Comparison of ENCODE assay signal across 2 cellular contexts in the genomic region with DNA sequence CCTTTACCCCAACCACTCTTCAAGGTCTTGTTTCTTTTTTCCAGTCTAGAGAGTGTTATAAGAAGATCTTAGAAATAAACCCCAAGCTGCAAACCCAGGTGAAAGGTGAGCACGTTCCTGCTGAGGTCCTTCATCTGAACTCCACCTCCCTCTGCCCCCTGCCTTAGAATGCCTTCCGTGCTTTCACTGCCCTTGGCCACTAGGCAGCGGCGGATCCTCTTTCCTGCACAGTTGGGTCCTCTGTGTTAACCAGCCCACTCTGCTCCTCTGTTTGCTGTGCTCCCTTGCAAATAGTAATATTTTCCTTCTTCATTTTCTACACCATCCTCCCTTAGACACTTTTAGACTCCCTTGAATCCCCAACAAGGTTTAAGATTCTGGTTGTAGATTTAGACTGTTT.
TF ChIP-seq lines count a peak whose summit lies in the region.

No MANE protein-coding gene starts in this region.

TF ChIP-seq in H1, 55 proteins besides CTCF, POLR2A, EP300 and RAD21 (continued from another document):
- TF ChIP-seq KDM1A (IDR thresholded peaks at IDR 0.05; ENCODE audit: borderline replicate concordance, low read length) (no peak), HDAC2 (IDR thresholded peaks at IDR 0.05; ENCODE audit: borderline replicate concordance in 1 of 2, low read depth in 2 of 2, low read length in 2 of 2) (no peak), RXRA (IDR thresholded peaks at IDR 0.05; ENCODE audit: insufficient read depth, low read depth, low read length) (no peak), RNF2 (IDR thresholded peaks at IDR 0.05; ENCODE audit: borderline replicate concordance, low read depth, low read length, missing control alignments, poor library complexity, severe bottlenecking) (no peak)
TF ChIP-seq in H1: peak in this region for 0.

TF ChIP-seq in neural cell, 6 proteins besides CTCF, POLR2A, EP300 and RAD21:
- no peak for TF ChIP-seq POLR2AphosphoS5 (IDR thresholded peaks at IDR 0.05)
- TF ChIP-seq MXI1 (conservative IDR thresholded peaks at IDR 0.05; ENCODE audit: poor library complexity, severe bottlenecking): no peak
- TF ChIP-seq, protein P1, sequence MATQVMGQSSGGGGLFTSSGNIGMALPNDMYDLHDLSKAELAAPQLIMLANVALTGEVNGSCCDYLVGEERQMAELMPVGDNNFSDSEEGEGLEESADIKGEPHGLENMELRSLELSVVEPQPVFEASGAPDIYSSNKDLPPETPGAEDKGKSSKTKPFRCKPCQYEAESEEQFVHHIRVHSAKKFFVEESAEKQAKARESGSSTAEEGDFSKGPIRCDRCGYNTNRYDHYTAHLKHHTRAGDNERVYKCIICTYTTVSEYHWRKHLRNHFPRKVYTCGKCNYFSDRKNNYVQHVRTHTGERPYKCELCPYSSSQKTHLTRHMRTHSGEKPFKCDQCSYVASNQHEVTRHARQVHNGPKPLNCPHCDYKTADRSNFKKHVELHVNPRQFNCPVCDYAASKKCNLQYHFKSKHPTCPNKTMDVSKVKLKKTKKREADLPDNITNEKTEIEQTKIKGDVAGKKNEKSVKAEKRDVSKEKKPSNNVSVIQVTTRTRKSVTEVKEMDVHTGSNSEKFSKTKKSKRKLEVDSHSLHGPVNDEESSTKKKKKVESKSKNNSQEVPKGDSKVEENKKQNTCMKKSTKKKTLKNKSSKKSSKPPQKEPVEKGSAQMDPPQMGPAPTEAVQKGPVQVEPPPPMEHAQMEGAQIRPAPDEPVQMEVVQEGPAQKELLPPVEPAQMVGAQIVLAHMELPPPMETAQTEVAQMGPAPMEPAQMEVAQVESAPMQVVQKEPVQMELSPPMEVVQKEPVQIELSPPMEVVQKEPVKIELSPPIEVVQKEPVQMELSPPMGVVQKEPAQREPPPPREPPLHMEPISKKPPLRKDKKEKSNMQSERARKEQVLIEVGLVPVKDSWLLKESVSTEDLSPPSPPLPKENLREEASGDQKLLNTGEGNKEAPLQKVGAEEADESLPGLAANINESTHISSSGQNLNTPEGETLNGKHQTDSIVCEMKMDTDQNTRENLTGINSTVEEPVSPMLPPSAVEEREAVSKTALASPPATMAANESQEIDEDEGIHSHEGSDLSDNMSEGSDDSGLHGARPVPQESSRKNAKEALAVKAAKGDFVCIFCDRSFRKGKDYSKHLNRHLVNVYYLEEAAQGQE (IDR thresholded peaks at IDR 0.05; ENCODE audit: borderline replicate concordance): no peak
- TF ChIP-seq EZH2 (IDR thresholded peaks at IDR 0.05; ENCODE audit: borderline replicate concordance, insufficient read depth, low read length, poor library complexity, severe bottlenecking): no peak
- no peak for TF ChIP-seq TAF1 (IDR thresholded peaks at IDR 0.05; ENCODE audit: low read depth)
- no peak for TF ChIP-seq SMC3 (conservative IDR thresholded peaks at IDR 0.05; ENCODE audit: poor library complexity)
